8 cellular contexts compared by ENCODE assay signal in genomic region chr6:25556516-25556915, GRCh38.
DNase-seq lines count a peak whose midpoint lies in the region; ATAC-seq, FAIRE-seq and TF ChIP-seq lines count a peak whose summit lies in the region.

No MANE protein-coding gene starts in this region.

- no peaks in the 10 kb centered on the region for H3K9me3 ChIP-seq in DND-41 (ENCODE audit: insufficient read depth, low read length, severe bottlenecking)
- H3K9me3 ChIP-seq in neural progenitor cell (ENCODE audit: low read depth): no peaks in the 10 kb centered on the region

- peak; percentile 72; the same call in 2 of the 3 replicates for ATAC-seq in DND-41 (ENCODE audit: insufficient read depth, low read depth)
- no peak for ATAC-seq in HG03159 (IDR thresholded peaks at IDR 0.05; ENCODE audit: unreplicated experiment)

- H3K36me3 ChIP-seq in DND-41 (ENCODE audit: insufficient read depth, low read length): no peaks in the 10 kb centered on the region
- no peaks in the 10 kb centered on the region for H3K36me3 ChIP-seq in neural progenitor cell

- peaks cover 26% of the 10 kb centered on the region for H3K27me3 ChIP-seq in DND-41 (ENCODE audit: insufficient read depth, low read length, poor library complexity)
- H3K27me3 ChIP-seq in neural progenitor cell: no peaks in the 10 kb centered on the region

- H3K9me3 Mint-ChIP-seq in neural progenitor cell: no peaks in the 10 kb centered on the region

- peaks cover 4% of the 10 kb centered on the region for H3K4me1 Mint-ChIP-seq in neural progenitor cell

- DNase-seq in DND-41 (peak; percentile 75), KG1 (lab: John Stamatoyannopoulos, UW) (peak; percentile 52), RCC 7860 (ENCODE audit: low spot score) (peak; percentile 38), activated T-helper 1 cell treated with Interleukin-2 at 50 U/mL for 16 hours (ENCODE audit: low read depth) (peak; percentile 52), fibroblast of peridontal ligament (ENCODE audit: extremely low read depth) (peak; percentile 87), neural progenitor cell (ENCODE audit: low spot score) (peak; percentile 86), stromal cell of bone marrow (ENCODE audit: low read depth) (peak; percentile 48)

- H3K4me3 Mint-ChIP-seq in neural progenitor cell: no peak overlapping the region

- H3K27ac Mint-ChIP-seq in neural progenitor cell: no peak overlapping the region

- no peak overlapping the region for H3K4me2 ChIP-seq in DND-41 (ENCODE audit: insufficient read depth, low read length)
- no peak overlapping the region for H3K4me2 ChIP-seq in neural progenitor cell

- no peaks in the 10 kb centered on the region for H3K79me2 ChIP-seq in DND-41 (ENCODE audit: insufficient read depth, low read length)
- H3K79me2 ChIP-seq in neural progenitor cell (ENCODE audit: low read depth): no peaks in the 10 kb centered on the region

- H2AFZ ChIP-seq in DND-41 (ENCODE audit: low read depth, low read length): no peak overlapping the region
- H2AFZ ChIP-seq in neural progenitor cell (replicated peaks): no peak overlapping the region

- H3K4me1 ChIP-seq in DND-41 (ENCODE audit: insufficient read depth, low read length) (no peaks in the 10 kb centered on the region), neural progenitor cell (no peaks in the 10 kb centered on the region)

- no peaks in the 10 kb centered on the region for H3K27me3 Mint-ChIP-seq in neural progenitor cell (ENCODE audit: insufficient read depth, low read depth)

- no peak overlapping the region for H3K27ac ChIP-seq in DND-41 (ENCODE audit: low read length)
- H3K27ac ChIP-seq in neural progenitor cell: no peak overlapping the region

- TF ChIP-seq CTCF in DND-41 (IDR thresholded peaks at IDR 0.05; ENCODE audit: borderline replicate concordance, extremely low read depth, low read length, poor library complexity, severe bottlenecking) (peak; percentile 93), neural progenitor cell (IDR thresholded peaks at IDR 0.05) (peak; percentile 95)

- no peaks in the 10 kb centered on the region for H3K36me3 Mint-ChIP-seq in neural progenitor cell

- peak; percentile 62 for FAIRE-seq in RCC 7860 (lab: Jason Lieb, UNC)

- H3K4me3 ChIP-seq in DND-41 (ENCODE audit: low read depth in 1 of 2, low read length in 2 of 2) (no peak overlapping the region), neural progenitor cell (no peak overlapping the region)

- H4K20me1 ChIP-seq in DND-41 (ENCODE audit: insufficient read depth, low read length) (no peaks in the 10 kb centered on the region), neural progenitor cell (ENCODE audit: low read depth) (no peaks in the 10 kb centered on the region)

- H3K9ac ChIP-seq in DND-41 (ENCODE audit: low read depth, low read length): no peak overlapping the region
- H3K9ac ChIP-seq in neural progenitor cell: no peak overlapping the region

- H3F3A ChIP-seq in neural progenitor cell (ENCODE audit: low read depth): no peaks in the 10 kb centered on the region
